Comparison of ENCODE assay signal across 8 cellular contexts in the genomic region with DNA sequence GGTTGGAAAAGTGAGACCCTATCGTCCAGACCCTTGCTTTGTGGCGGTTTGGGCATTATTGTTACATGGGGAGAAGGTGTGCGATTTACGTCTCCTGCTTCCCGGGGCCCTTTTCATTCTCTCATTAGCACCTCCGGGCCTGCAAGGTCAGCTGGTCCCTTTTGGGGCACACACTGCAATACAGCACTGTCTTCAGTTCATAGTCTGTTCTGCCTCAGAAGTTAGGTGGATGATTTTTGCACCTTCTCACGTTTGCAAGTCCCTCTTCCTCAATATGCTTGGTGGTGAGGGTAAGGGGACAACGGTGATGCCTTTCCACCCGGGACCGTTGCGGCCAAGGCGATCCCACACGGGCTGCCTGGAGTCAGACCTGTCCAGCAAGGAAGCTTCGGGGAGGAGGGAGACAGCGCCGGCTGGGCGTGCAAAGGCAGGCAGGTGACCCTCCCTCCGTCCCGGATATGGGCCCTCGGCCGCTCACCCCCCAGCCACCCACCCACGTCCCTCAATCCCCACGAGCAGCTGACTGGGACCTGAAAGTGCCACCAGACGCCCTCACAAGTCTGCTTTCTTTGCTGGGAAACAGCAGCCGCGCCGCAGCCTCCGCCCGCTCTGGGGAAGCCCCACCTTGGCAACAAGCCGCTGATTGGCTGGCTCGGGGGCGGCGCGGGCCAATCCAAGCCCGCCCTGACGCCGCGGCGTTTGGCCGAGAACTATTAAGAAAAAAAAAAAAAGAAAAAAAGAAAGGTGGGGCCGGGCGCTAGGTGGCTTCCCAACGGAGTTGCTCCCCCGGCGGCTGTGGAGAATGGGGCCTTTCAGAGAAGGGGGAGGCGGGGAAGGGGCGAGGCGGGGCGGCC. TPM values are rescaled to one million over a fixed set of nuclear protein-coding genes. Genes with fewer than 3 reads are reported as not detected.
A peak's percentile ranks its signal among the peaks of the same experiment; 100 is the strongest.
DNase-seq lines count a peak whose midpoint lies in the region; ATAC-seq and TF ChIP-seq lines count a peak whose summit lies in the region.

No MANE protein-coding gene starts in this region.

- POLR2A ChIA-PET in AG04449 (lab: Yijun Ruan, JAX) = interaction anchor here (1.0 to 1.4 kb wide), 3 partner anchors 21 to 24 kb away, joined by 3 to 5 read pairs (median 3); a partner anchor contains a TSS
- POLR2A ChIA-PET in WTC11 (lab: Charles Lee) = interaction anchor here (1.0 to 3.6 kb wide), 4 partner anchors 10 to 36 kb away, joined by 3 to 37 read pairs (median 4); a partner anchor contains a TSS

- H3K4me3 Mint-ChIP-seq in WTC11 = peak overlapping the region; percentile 69

- peaks cover 50% of the 10 kb centered on the region for H3K4me1 Mint-ChIP-seq in WTC11

- no peaks in the 10 kb centered on the region for H3K36me3 Mint-ChIP-seq in WTC11

- no peak overlapping the region for H3K27ac Mint-ChIP-seq in WTC11

- CTCF ChIA-PET in AG04449 (lab: Yijun Ruan, JAX) (interaction anchor here (1.0 to 9.5 kb wide), 16 partner anchors 10 to 161 kb away, joined by 3 to 188 read pairs (median 6); no protein-coding TSS in a partner anchor), WTC11 (lab: Charles Lee) (interaction anchor here (0.7 to 5.6 kb wide), 30 partner anchors 8 to 359 kb away, joined by 3 to 99 read pairs (median 4); a partner anchor contains a TSS)

- peak overlapping the region; percentile 63 for H3K4me3 ChIP-seq in AG04449 (ENCODE audit: low read depth, low read length)

- TF ChIP-seq CTCF in AG04449 (IDR thresholded peaks at IDR 0.05; ENCODE audit: insufficient read depth, low read length, missing control alignments) (no peak), WTC11 (IDR thresholded peaks at IDR 0.05) (no peak)

- no peaks in the 10 kb centered on the region for H3K9me3 Mint-ChIP-seq in WTC11

- no peak for DNase-seq in AG04449 (ENCODE audit: low read depth, low spot score)
- DNase-seq in NCI-H2227 (lab: John Stamatoyannopoulos, UW; ENCODE audit: unreplicated experiment) = peak; percentile 95
- peak; percentile 91 for DNase-seq in WTC11 (ENCODE audit: low spot score)
- DNase-seq in caudate nucleus (lab: John Stamatoyannopoulos, UW) = peak in 60 of 61 donors; percentile 60 to 96 (median 87)
- peak; percentile 89 for DNase-seq in inferior parietal cortex (ENCODE audit: extremely low spot score)
- peak; percentile 85 to 90 for DNase-seq in stimulated activated CD4-positive, alpha-beta T cell treated with anti-CD3 and anti-CD28 coated beads, Interleukin-12 subunit alpha, Interleukin-12 subunit beta, amount 100 ng/mL, for 24 hours (ENCODE audit: low read depth in 2 of 2)

- peaks cover 62% of the 10 kb centered on the region for H3K27me3 Mint-ChIP-seq in WTC11 (ENCODE audit: low read depth)

- peak overlapping the region; percentile 95 for H3K27ac ChIP-seq in caudate nucleus (ENCODE audit: low read depth, low read length)

- ATAC-seq in GM18909 (IDR thresholded peaks at IDR 0.05; ENCODE audit: poor library complexity, unreplicated experiment) (peak; percentile 75), HG03159 (IDR thresholded peaks at IDR 0.05; ENCODE audit: unreplicated experiment) (peak; percentile 69), WTC11 (peak; percentile 85)

TF ChIP-seq in WTC11, 78 proteins besides CTCF, POLR2A, EP300 and RAD21:
- TF ChIP-seq FOXK1 (CRISPR knock-in tag; IDR thresholded peaks at IDR 0.05) = 0 out of 2 replicates have a peak, but pooled peaks have one; percentile 52
- TF ChIP-seq, protein P1, sequence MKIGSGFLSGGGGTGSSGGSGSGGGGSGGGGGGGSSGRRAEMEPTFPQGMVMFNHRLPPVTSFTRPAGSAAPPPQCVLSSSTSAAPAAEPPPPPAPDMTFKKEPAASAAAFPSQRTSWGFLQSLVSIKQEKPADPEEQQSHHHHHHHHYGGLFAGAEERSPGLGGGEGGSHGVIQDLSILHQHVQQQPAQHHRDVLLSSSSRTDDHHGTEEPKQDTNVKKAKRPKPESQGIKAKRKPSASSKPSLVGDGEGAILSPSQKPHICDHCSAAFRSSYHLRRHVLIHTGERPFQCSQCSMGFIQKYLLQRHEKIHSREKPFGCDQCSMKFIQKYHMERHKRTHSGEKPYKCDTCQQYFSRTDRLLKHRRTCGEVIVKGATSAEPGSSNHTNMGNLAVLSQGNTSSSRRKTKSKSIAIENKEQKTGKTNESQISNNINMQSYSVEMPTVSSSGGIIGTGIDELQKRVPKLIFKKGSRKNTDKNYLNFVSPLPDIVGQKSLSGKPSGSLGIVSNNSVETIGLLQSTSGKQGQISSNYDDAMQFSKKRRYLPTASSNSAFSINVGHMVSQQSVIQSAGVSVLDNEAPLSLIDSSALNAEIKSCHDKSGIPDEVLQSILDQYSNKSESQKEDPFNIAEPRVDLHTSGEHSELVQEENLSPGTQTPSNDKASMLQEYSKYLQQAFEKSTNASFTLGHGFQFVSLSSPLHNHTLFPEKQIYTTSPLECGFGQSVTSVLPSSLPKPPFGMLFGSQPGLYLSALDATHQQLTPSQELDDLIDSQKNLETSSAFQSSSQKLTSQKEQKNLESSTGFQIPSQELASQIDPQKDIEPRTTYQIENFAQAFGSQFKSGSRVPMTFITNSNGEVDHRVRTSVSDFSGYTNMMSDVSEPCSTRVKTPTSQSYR (CRISPR knock-in tag; IDR thresholded peaks at IDR 0.05) = no peak
- TF ChIP-seq CREB1 (CRISPR knock-in tag; IDR thresholded peaks at IDR 0.05) = no peak
- TF ChIP-seq RELA (CRISPR knock-in tag; IDR thresholded peaks at IDR 0.05; ENCODE audit: borderline replicate concordance) = 0 out of 2 replicates have a peak, but pooled peaks have one; percentile 34
- no peak for TF ChIP-seq ZNF121 (CRISPR knock-in tag; IDR thresholded peaks at IDR 0.05)
- TF ChIP-seq ZNF263 (CRISPR knock-in tag; IDR thresholded peaks at IDR 0.05; ENCODE audit: low read depth) = peak; percentile 57; the same call in 1 of the 2 replicates
- peak; percentile 68 for TF ChIP-seq NFYB (CRISPR knock-in tag; conservative IDR thresholded peaks at IDR 0.05; ENCODE audit: low read depth)
- TF ChIP-seq, protein P2, sequence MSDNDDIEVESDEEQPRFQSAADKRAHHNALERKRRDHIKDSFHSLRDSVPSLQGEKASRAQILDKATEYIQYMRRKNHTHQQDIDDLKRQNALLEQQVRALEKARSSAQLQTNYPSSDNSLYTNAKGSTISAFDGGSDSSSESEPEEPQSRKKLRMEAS (CRISPR knock-in tag; IDR thresholded peaks at IDR 0.05) = peak; percentile 16; the same call in 1 of the 2 replicates
- TF ChIP-seq, protein P3, sequence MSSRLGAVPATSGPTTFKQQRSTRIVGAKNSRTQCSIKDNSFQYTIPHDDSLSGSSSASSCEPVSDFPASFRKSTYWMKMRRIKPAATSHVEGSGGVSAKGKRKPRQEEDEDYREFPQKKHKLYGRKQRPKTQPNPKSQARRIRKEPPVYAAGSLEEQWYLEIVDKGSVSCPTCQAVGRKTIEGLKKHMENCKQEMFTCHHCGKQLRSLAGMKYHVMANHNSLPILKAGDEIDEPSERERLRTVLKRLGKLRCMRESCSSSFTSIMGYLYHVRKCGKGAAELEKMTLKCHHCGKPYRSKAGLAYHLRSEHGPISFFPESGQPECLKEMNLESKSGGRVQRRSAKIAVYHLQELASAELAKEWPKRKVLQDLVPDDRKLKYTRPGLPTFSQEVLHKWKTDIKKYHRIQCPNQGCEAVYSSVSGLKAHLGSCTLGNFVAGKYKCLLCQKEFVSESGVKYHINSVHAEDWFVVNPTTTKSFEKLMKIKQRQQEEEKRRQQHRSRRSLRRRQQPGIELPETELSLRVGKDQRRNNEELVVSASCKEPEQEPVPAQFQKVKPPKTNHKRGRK (CRISPR knock-in tag; IDR thresholded peaks at IDR 0.05; ENCODE audit: borderline replicate concordance) = no peak

RNA-seq across cellular contexts. Expression of a gene that starts 21.7 kb away (rescaled TPM):
- 13.5 to 19.4 TPM (median 15.4 TPM) in 3 replicates for total RNA-seq in WTC11 (2021)

RNA-seq across cellular contexts. Expression of a gene that starts 23.9 kb away (rescaled TPM):
- 0.05 to 0.79 TPM (median 0.14 TPM) in 3 replicates for total RNA-seq in WTC11 (2021)
